In genomic region chr10:30398193-30398592, GRCh38 we compare ENCODE assay signal across 15 cellular contexts.
"Had no signal": no experiment of that assay in that cellular context is flagged by ENCODE, and none has a peak within 500 bp of the region (broad histone marks: within the 10 kb centered on the region; RNA-seq: fewer than 3 reads in every experiment).

No MANE protein-coding gene starts in this region.

- H3K4me1 Mint-ChIP-seq: activated B cell treated with CpG ODN at 0.5 μM for 24 hours had no signal

- H3K36me3 ChIP-seq: lower lobe of right lung, SJSA1, spleen, tibial nerve had no signal

- H3K9me3 ChIP-seq: lower lobe of right lung, SJSA1, spleen, tibial nerve had no signal

- H3K4me3 Mint-ChIP-seq: activated B cell treated with CpG ODN at 0.5 μM for 24 hours; activated T-cell treated with anti-CD3 and anti-CD28 coated beads, Interleukin-2, amount 50 U/mL, for 24 hours; nephron had no signal

- H3K4me1 ChIP-seq: lower lobe of right lung, parathyroid adenoma, SJSA1, tibial nerve had no signal

- H3K9me3 Mint-ChIP-seq: activated B cell treated with CpG ODN at 0.5 μM for 24 hours; activated T-cell treated with anti-CD3 and anti-CD28 coated beads, Interleukin-2, amount 50 U/mL, for 24 hours had no signal

- H3K27me3 ChIP-seq: tibial nerve had no signal

- DNase-seq: activated B cell treated with CpG ODN at 0.5 μM for 24 hours; activated T-cell treated with anti-CD3 and anti-CD28 coated beads, Interleukin-2, amount 50 U/mL, for 24 hours; aorta; cerebellar nuclear complex; cortex of kidney; hypothalamus; lower lobe of right lung; spleen; stimulated activated naive CD4-positive, alpha-beta T cell treated with Interleukin-2 at 50 U/mL for 16 hours; SW 1271; T-helper 9 cell had no signal

- ATAC-seq: lower lobe of right lung had no signal

- H3K27ac ChIP-seq: lower lobe of right lung, parathyroid adenoma, SJSA1, spleen, tibial nerve had no signal

- H3K27ac Mint-ChIP-seq: activated B cell treated with CpG ODN at 0.5 μM for 24 hours; activated T-cell treated with anti-CD3 and anti-CD28 coated beads, Interleukin-2, amount 50 U/mL, for 24 hours; nephron had no signal

- H3K4me3 ChIP-seq: lower lobe of right lung, SJSA1, spleen, tibial nerve had no signal
